Comparison of ENCODE assay signal across 8 cellular contexts in genomic region chr22:35257002-35257320, GRCh38. TPM values are rescaled to one million over a fixed set of nuclear protein-coding genes. Genes with fewer than 3 reads are reported as not detected.
A peak's percentile ranks its signal among the peaks of the same experiment; 100 is the strongest.
DNase-seq lines count a peak whose midpoint lies in the region; ATAC-seq and TF ChIP-seq lines count a peak whose summit lies in the region.

No MANE protein-coding gene starts in this region.

- H3K9me3 ChIP-seq in DOHH2 (ENCODE audit: control insufficient read depth, insufficient read depth, low read length) (no peaks in the 10 kb centered on the region), iPS-18c (ENCODE audit: control insufficient read depth, insufficient read depth, low read length) (no peaks in the 10 kb centered on the region), suprapubic skin (no peaks in the 10 kb centered on the region)

- peaks cover 4% of the 10 kb centered on the region; the same call in 1 of the 2 replicates for H4K20me1 ChIP-seq in DOHH2 (ENCODE audit: control insufficient read depth, insufficient read depth, low read depth, low read length)

- peak overlapping the region; percentile 49 for H3K27ac ChIP-seq in DOHH2 (ENCODE audit: low read depth, low read length)
- H3K27ac ChIP-seq in suprapubic skin: no peak overlapping the region

- 0 out of 2 replicates have a peak, but pooled peaks cover 2% of the 10 kb centered on the region for H3K27me3 Mint-ChIP-seq in WTC11 (ENCODE audit: low read depth)

- WGBS in suprapubic skin: 3% methylated on average over 3 of the region's 3 CpGs

- H3K4me3 ChIP-seq in DOHH2 (ENCODE audit: low read length) (peak overlapping the region; percentile 95), iPS-18c (ENCODE audit: insufficient read depth, low read depth, low read length) (peak overlapping the region; percentile 88), suprapubic skin (peak overlapping the region; percentile 92)

- peaks cover 52% of the 10 kb centered on the region for H3K79me2 ChIP-seq in DOHH2 (ENCODE audit: control insufficient read depth, low read length)

- in situ Hi-C loops in KBM-7 (cut with MboI; ENCODE audit: low pct_unique_long_range_greater_than_20kb, low sequenced_read_pairs): no loop called here

- CTCF ChIA-PET in WTC11 (lab: Charles Lee): interaction anchor here (1.5 to 2.9 kb wide), 2 partner anchors 26 to 106 kb away, joined by 4 to 18 read pairs; no protein-coding TSS in a partner anchor

- peak overlapping the region; percentile 21; the same call in 1 of the 2 replicates for H3K27ac Mint-ChIP-seq in WTC11

- POLR2A ChIA-PET in WTC11 (lab: Charles Lee): no interaction called here

- H3K9me3 Mint-ChIP-seq in WTC11: no peaks in the 10 kb centered on the region

- peak overlapping the region; percentile 81 for H3K4me3 Mint-ChIP-seq in WTC11

- TF ChIP-seq EP300 in suprapubic skin (IDR thresholded peaks at IDR 0.05): no peak

- no peaks in the 10 kb centered on the region for H3F3A ChIP-seq in DOHH2 (ENCODE audit: control insufficient read depth, insufficient read depth)

- H3K4me1 ChIP-seq in DOHH2 (ENCODE audit: control insufficient read depth, low read length) (peaks cover 30% of the 10 kb centered on the region), suprapubic skin (peaks cover 13% of the 10 kb centered on the region)

- no peak for TF ChIP-seq CTCF in DOHH2 (IDR thresholded peaks at IDR 0.05; ENCODE audit: low read depth, low read length, poor library complexity, severe bottlenecking)
- no peak for TF ChIP-seq CTCF in WTC11 (IDR thresholded peaks at IDR 0.05)
- no peak for TF ChIP-seq CTCF in suprapubic skin (IDR thresholded peaks at IDR 0.05)

- DNase-seq in WTC11 (ENCODE audit: low spot score): no peak
- DNase-seq in suprapubic skin (ENCODE audit: low spot score in 2 of 2): no peak
- DNase-seq in NCI-H524 treated with DMSO at 0.1 percent for 48 hours (lab: John Stamatoyannopoulos, UW): no peak
- DNase-seq in KBM-7: no peak
- DNase-seq in NCI-H82 treated with DMSO at 0.1 percent for 48 hours (lab: John Stamatoyannopoulos, UW; ENCODE audit: unreplicated experiment): no peak

- peak; percentile 9 for ATAC-seq in HG02588 (IDR thresholded peaks at IDR 0.05; ENCODE audit: unreplicated experiment)
- ATAC-seq in WTC11: no peak

- peaks cover 35% of the 10 kb centered on the region for H3K36me3 ChIP-seq in DOHH2 (ENCODE audit: control insufficient read depth, low read length)
- H3K36me3 ChIP-seq in suprapubic skin: peaks cover under 1% of the 10 kb centered on the region

- no peaks in the 10 kb centered on the region for H3K9me2 ChIP-seq in DOHH2 (replicated peaks; ENCODE audit: control insufficient read depth, low read length)

- peaks cover 3% of the 10 kb centered on the region for H3K36me3 Mint-ChIP-seq in WTC11

- peaks cover 26% of the 10 kb centered on the region for H3K4me1 Mint-ChIP-seq in WTC11

- TF ChIP-seq POLR2A in suprapubic skin (IDR thresholded peaks at IDR 0.05): no peak

- H3K27me3 ChIP-seq in DOHH2 (ENCODE audit: control insufficient read depth, low read length): no peaks in the 10 kb centered on the region
- H3K27me3 ChIP-seq in suprapubic skin: no peaks in the 10 kb centered on the region

- H3K4me2 ChIP-seq in DOHH2 (ENCODE audit: low read length): peak overlapping the region; percentile 95

TF ChIP-seq in WTC11, 78 proteins besides CTCF, POLR2A, EP300 and RAD21 (continues in another document):
- TF ChIP-seq CDX4 (CRISPR knock-in tag; IDR thresholded peaks at IDR 0.05; ENCODE audit: borderline replicate concordance) (no peak), ATF3 (CRISPR knock-in tag; conservative IDR thresholded peaks at IDR 0.05) (no peak), ZNF532 (CRISPR knock-in tag; IDR thresholded peaks at IDR 0.05; ENCODE audit: borderline replicate concordance) (no peak), ELF4 (CRISPR knock-in tag; IDR thresholded peaks at IDR 0.05; ENCODE audit: low read depth) (no peak), IRF2 (CRISPR knock-in tag; IDR thresholded peaks at IDR 0.05; ENCODE audit: borderline replicate concordance, low read depth) (no peak), ZNF671 (CRISPR knock-in tag; IDR thresholded peaks at IDR 0.05) (no peak), ATF1 (CRISPR knock-in tag; IDR thresholded peaks at IDR 0.05) (no peak), ATF2 (CRISPR knock-in tag; IDR thresholded peaks at IDR 0.05; ENCODE audit: borderline replicate concordance, low read depth) (no peak), ZNF281 (CRISPR knock-in tag; IDR thresholded peaks at IDR 0.05) (no peak)

RNA-seq across cellular contexts. Expression of gene HMGXB4, which starts 0.3 kb away (rescaled TPM):
- 34.6 to 42.1 TPM (median 36.8 TPM) in 3 replicates for total RNA-seq in WTC11 (2021)
- total RNA-seq in suprapubic skin: 10 to 100 TPM; 15.0 to 39.3 (median 20.3) TPM

RNA-seq across cellular contexts. Expression of gene TOM1, which starts 42.7 kb away (rescaled TPM):
- total RNA-seq in WTC11 (2021) (23.5 to 25.7 TPM (median 25.4 TPM) in 3 replicates), suprapubic skin (100 to 1,000 TPM; 105 to 279 (median 130) TPM)
